ENCODE assay signal across 18 cellular contexts in genomic region chr10:71530781-71531180, GRCh38.
DNase-seq lines count a peak whose midpoint lies in the region; ATAC-seq, FAIRE-seq and TF ChIP-seq lines count a peak whose summit lies in the region.
"Had no signal": no experiment of that assay in that cellular context is flagged by ENCODE, and none has a peak within 500 bp of the region (broad histone marks: within the 10 kb centered on the region; RNA-seq: fewer than 3 reads in every experiment).

No MANE protein-coding gene starts in this region.

- no peaks in the 10 kb centered on the region for H3K36me3 Mint-ChIP-seq in MCF 10A (ENCODE audit: insufficient read depth, unreplicated experiment)
- H3K36me3 Mint-ChIP-seq in brain: no peaks in the 10 kb centered on the region
- H3K36me3 Mint-ChIP-seq in T-helper 2 cell treated with Interferon-gamma antibody and Interleukin-4, amounts not matched to agents 5 μg/mL and 100 μg/mL, for 36 hours (ENCODE audit: low read depth): no peaks in the 10 kb centered on the region
- H3K36me3 Mint-ChIP-seq: CD4-positive, CD25-positive, alpha-beta regulatory T cell had no signal

- H2BK5ac ChIP-seq in neuronal stem cell (ENCODE audit: low read length): no peak overlapping the region

- H3K4me2 ChIP-seq in mammary epithelial cell (ENCODE audit: insufficient read depth, low read depth, low read length): peak overlapping the region; percentile 8
- H3K4me2 ChIP-seq in neuronal stem cell (ENCODE audit: insufficient read depth, low read length, poor library complexity, severe bottlenecking): no peak overlapping the region
- H3K4me2 ChIP-seq: GM23338 had no signal

- TF ChIP-seq CTCF in mammary epithelial cell (conservative IDR thresholded peaks at IDR 0.05 in 1 of 2, IDR thresholded peaks at IDR 0.05 in 1 of 2; ENCODE audit: extremely low read depth in 1 of 2, insufficient read depth in 1 of 2, low read depth in 1 of 2, low read length in 2 of 2) (no peak), MCF 10A (IDR thresholded peaks at IDR 0.05; ENCODE audit: unreplicated experiment) (no peak), brain (conservative IDR thresholded peaks at IDR 0.05) (no peak)

- H3K36me3 ChIP-seq in mammary epithelial cell (ENCODE audit: insufficient read depth, low read length): no peaks in the 10 kb centered on the region
- no peaks in the 10 kb centered on the region for H3K36me3 ChIP-seq in neuronal stem cell (replicated peaks in 1 of 2; ENCODE audit: control insufficient read depth in 2 of 2, insufficient read depth in 2 of 2, low read length in 2 of 2)
- H3K36me3 ChIP-seq: BLaER1 treated with 17β-estradiol and CSF1 and Interleukin-3, amounts not matched to agents 10 nM and 100 nM had no signal

- H3K79me2 ChIP-seq in mammary epithelial cell (ENCODE audit: insufficient read depth, low read length): no peaks in the 10 kb centered on the region

- no peak for FAIRE-seq in GM19239 (lab: Jason Lieb, UNC)
- FAIRE-seq: GM12878, GM18507 had no signal

- no peaks in the 10 kb centered on the region for H4K20me1 ChIP-seq in mammary epithelial cell (ENCODE audit: insufficient read depth, low read length)
- H4K20me1 ChIP-seq: BLaER1 treated with 17β-estradiol and CSF1 and Interleukin-3, amounts not matched to agents 10 nM and 100 nM had no signal

- DNase-seq in mammary epithelial cell (peak; percentile 64), MCF 10A (ENCODE audit: unreplicated experiment) (no peak), neuronal stem cell (ENCODE audit: low spot score) (no peak), inferior parietal cortex (ENCODE audit: extremely low spot score) (no peak), GM19239 (ENCODE audit: insufficient read length, low spot score) (no peak)
- DNase-seq in T-helper 2 cell treated with Interferon-gamma antibody and Interleukin-4, amounts not matched to agents 5 μg/mL and 100 μg/mL, for 36 hours (ENCODE audit: low spot score): no peak
- DNase-seq: ACHN; Calu3; CD4-positive, CD25-positive, alpha-beta regulatory T cell; DMS 273 treated with DMSO at 0.1 percent for 48 hours; DMS79; H9 had no signal

- BruUV-seq in mammary epithelial cell (replicated peaks; lab: Mats Ljungman, UMichigan): no TSS peak
- no TSS peak for BruUV-seq in MCF 10A (replicated peaks; lab: Mats Ljungman, UMichigan)

- no peak overlapping the region for H3K23ac ChIP-seq in neuronal stem cell (ENCODE audit: low read depth, low read length, poor library complexity)

- peak; percentile 40 for ATAC-seq in esophagus mucosa
- ATAC-seq: GM23338 had no signal

- H3K4ac ChIP-seq in neuronal stem cell (ENCODE audit: low read length): no peak overlapping the region

- no peak overlapping the region for H2BK120ac ChIP-seq in neuronal stem cell (ENCODE audit: low read depth, low read length)

- H2BK15ac ChIP-seq in neuronal stem cell (ENCODE audit: low read length): peak overlapping the region; percentile 40

- no peak overlapping the region for H3K27ac Mint-ChIP-seq in MCF 10A (ENCODE audit: low read depth, unreplicated experiment)
- peak overlapping the region in 4 of 5 experiments; percentile 42 to 92 (median 68) for H3K27ac Mint-ChIP-seq in brain
- H3K27ac Mint-ChIP-seq in T-helper 2 cell treated with Interferon-gamma antibody and Interleukin-4, amounts not matched to agents 5 μg/mL and 100 μg/mL, for 36 hours: no peak overlapping the region
- H3K27ac Mint-ChIP-seq: CD4-positive, CD25-positive, alpha-beta regulatory T cell; GM23338; H9 had no signal

- H3K14ac ChIP-seq in neuronal stem cell (ENCODE audit: low read length): no peak overlapping the region

- in situ Hi-C loops in mammary epithelial cell (cut with MboI; ENCODE audit: low sequenced_read_pairs in 2 of 2): no loop called here

- H3K27ac ChIP-seq in mammary epithelial cell (ENCODE audit: insufficient read depth, low read depth, low read length) (no peak overlapping the region), neuronal stem cell (replicated peaks; ENCODE audit: low read length) (no peak overlapping the region)

- CTCF ChIA-PET in mammary epithelial cell (lab: Charles Lee; ENCODE audit: low non-redundant PET) (no interaction called here), MCF 10A (lab: Yijun Ruan, JAX) (interaction anchor here (0.7 to 1.2 kb wide), 2 partner anchors 10 to 101 kb away, joined by 3 read pairs; no protein-coding TSS in a partner anchor)

- no peak overlapping the region for H4K8ac ChIP-seq in neuronal stem cell (ENCODE audit: low read depth, low read length)

- H3K4me1 ChIP-seq in mammary epithelial cell (ENCODE audit: insufficient read depth, low read length): peaks cover 27% of the 10 kb centered on the region
- peaks cover 2 to 39% of the 10 kb centered on the region in 2 donors for H3K4me1 ChIP-seq in neuronal stem cell (ENCODE audit: control insufficient read depth in 2 of 2, insufficient read depth in 1 of 2, low read depth in 1 of 2, low read length in 2 of 2)

- H3K27me3 Mint-ChIP-seq in MCF 10A (ENCODE audit: insufficient read depth, unreplicated experiment) (peaks cover under 1% of the 10 kb centered on the region), brain (peaks cover 2% of the 10 kb centered on the region)
- H3K27me3 Mint-ChIP-seq in T-helper 2 cell treated with Interferon-gamma antibody and Interleukin-4, amounts not matched to agents 5 μg/mL and 100 μg/mL, for 36 hours (ENCODE audit: low read depth): no peaks in the 10 kb centered on the region
- H3K27me3 Mint-ChIP-seq: CD4-positive, CD25-positive, alpha-beta regulatory T cell had no signal

- H3K4me3 Mint-ChIP-seq in MCF 10A (ENCODE audit: unreplicated experiment): no peak overlapping the region
- no peak overlapping the region for H3K4me3 Mint-ChIP-seq in brain
- no peak overlapping the region for H3K4me3 Mint-ChIP-seq in T-helper 2 cell treated with Interferon-gamma antibody and Interleukin-4, amounts not matched to agents 5 μg/mL and 100 μg/mL, for 36 hours
- H3K4me3 Mint-ChIP-seq: CD4-positive, CD25-positive, alpha-beta regulatory T cell; GM23338; H9 had no signal

- dilution Hi-C loops in mammary epithelial cell (cut with HindIII; ENCODE audit: low sequenced_read_pairs): no loop called here

- H3K27me3 ChIP-seq in mammary epithelial cell (ENCODE audit: insufficient read depth, low read length) (no peaks in the 10 kb centered on the region), neuronal stem cell (ENCODE audit: control insufficient read depth in 3 of 3, insufficient read depth in 3 of 3, low read depth in 1 of 3, low read length in 3 of 3) (peaks cover 0 to 16% (median 1%) of the 10 kb centered on the region in 3 experiments)
- H3K27me3 ChIP-seq: BLaER1 treated with 17β-estradiol and CSF1 and Interleukin-3, amounts not matched to agents 10 nM and 100 nM had no signal

- POLR2A ChIA-PET in MCF 10A (lab: Yijun Ruan, JAX): no interaction called here

- H3K9ac ChIP-seq in mammary epithelial cell (ENCODE audit: insufficient read depth, low read length) (no peak overlapping the region), neuronal stem cell (ENCODE audit: low read depth, low read length, poor library complexity) (no peak overlapping the region)
- H3K9ac ChIP-seq: BLaER1 treated with 17β-estradiol and CSF1 and Interleukin-3, amounts not matched to agents 10 nM and 100 nM had no signal

- intact Hi-C loops in mammary epithelial cell (cut with micrococcal nuclease) (loop anchor here (1.0 kb wide), 2 partner anchors 8 to 28 kb away; no protein-coding TSS in a partner anchor), MCF 10A (cut with micrococcal nuclease) (no loop called here)

- no peak overlapping the region for H2BK12ac ChIP-seq in neuronal stem cell (ENCODE audit: low read length)

- H3K9me3 ChIP-seq in mammary epithelial cell (replicated peaks; ENCODE audit: insufficient read depth, low read length) (no peaks in the 10 kb centered on the region), neuronal stem cell (replicated peaks in 1 of 2; ENCODE audit: control insufficient read depth in 2 of 2, insufficient read depth in 1 of 2, low read depth in 1 of 2, low read length in 2 of 2) (peaks cover 0 to 2% of the 10 kb centered on the region in 2 donors)

- peak overlapping the region; percentile 20 for H2AK5ac ChIP-seq in neuronal stem cell (ENCODE audit: low read depth, low read length)

- WGBS in mammary epithelial cell (ENCODE audit: low coverage, missing lambda C conversion rate): 8% methylated on average over 4 of the region's 4 CpGs
- WGBS in neuronal stem cell (ENCODE audit: extremely low coverage in 2 of 2, insufficient read length in 2 of 2, insufficient replicate concordance in 1 of 2), 2 donors: no CpG with 5 or more reads among the region's 4 CpGs

- no peak overlapping the region for H4K91ac ChIP-seq in neuronal stem cell (ENCODE audit: low read depth, low read length, poor library complexity)

- no peaks in the 10 kb centered on the region for H3K79me1 ChIP-seq in neuronal stem cell (ENCODE audit: low read depth, low read length)

- H3K18ac ChIP-seq in neuronal stem cell (ENCODE audit: low read length): no peak overlapping the region

- H3K4me3 ChIP-seq in mammary epithelial cell (replicated peaks in 1 of 3; ENCODE audit: insufficient read depth in 1 of 3, low read depth in 2 of 3, low read length in 3 of 3) (no peak overlapping the region), neuronal stem cell (ENCODE audit: low read length in 2 of 2) (no peak overlapping the region)
- H3K4me3 ChIP-seq: BLaER1 treated with 17β-estradiol and CSF1 and Interleukin-3, amounts not matched to agents 10 nM and 100 nM; GM12878; GM23338 had no signal

- H3K4me1 Mint-ChIP-seq in MCF 10A (ENCODE audit: insufficient read depth, unreplicated experiment) (peaks cover 3% of the 10 kb centered on the region), brain (peaks cover 98% of the 10 kb centered on the region)
- peaks cover 6% of the 10 kb centered on the region for H3K4me1 Mint-ChIP-seq in T-helper 2 cell treated with Interferon-gamma antibody and Interleukin-4, amounts not matched to agents 5 μg/mL and 100 μg/mL, for 36 hours (ENCODE audit: low read depth)

- H2AFZ ChIP-seq in mammary epithelial cell (ENCODE audit: low read depth, low read length): peak overlapping the region; percentile 2
- H2AFZ ChIP-seq in neuronal stem cell (ENCODE audit: low read length): no peak overlapping the region
- H2AFZ ChIP-seq: GM23338 had no signal

- no peaks in the 10 kb centered on the region for H3K9me3 Mint-ChIP-seq in MCF 10A (ENCODE audit: unreplicated experiment)
- no peaks in the 10 kb centered on the region for H3K9me3 Mint-ChIP-seq in brain
- peaks cover 3% of the 10 kb centered on the region for H3K9me3 Mint-ChIP-seq in T-helper 2 cell treated with Interferon-gamma antibody and Interleukin-4, amounts not matched to agents 5 μg/mL and 100 μg/mL, for 36 hours
- H3K9me3 Mint-ChIP-seq: GM23338, H9 had no signal

Comparison
In these comparisons a context has a peak if more than half of its experiments do, and no peak if none do; other contexts are left out.
1. H3K27ac Mint-ChIP-seq: peak in brain (4 of 5); none in MCF 10A (single experiment) and T-helper 2 cell treated with Interferon-gamma antibody and Interleukin-4, amounts not matched to agents 5 μg/mL and 100 μg/mL, for 36 hours (single experiment).